In the genomic region with DNA sequence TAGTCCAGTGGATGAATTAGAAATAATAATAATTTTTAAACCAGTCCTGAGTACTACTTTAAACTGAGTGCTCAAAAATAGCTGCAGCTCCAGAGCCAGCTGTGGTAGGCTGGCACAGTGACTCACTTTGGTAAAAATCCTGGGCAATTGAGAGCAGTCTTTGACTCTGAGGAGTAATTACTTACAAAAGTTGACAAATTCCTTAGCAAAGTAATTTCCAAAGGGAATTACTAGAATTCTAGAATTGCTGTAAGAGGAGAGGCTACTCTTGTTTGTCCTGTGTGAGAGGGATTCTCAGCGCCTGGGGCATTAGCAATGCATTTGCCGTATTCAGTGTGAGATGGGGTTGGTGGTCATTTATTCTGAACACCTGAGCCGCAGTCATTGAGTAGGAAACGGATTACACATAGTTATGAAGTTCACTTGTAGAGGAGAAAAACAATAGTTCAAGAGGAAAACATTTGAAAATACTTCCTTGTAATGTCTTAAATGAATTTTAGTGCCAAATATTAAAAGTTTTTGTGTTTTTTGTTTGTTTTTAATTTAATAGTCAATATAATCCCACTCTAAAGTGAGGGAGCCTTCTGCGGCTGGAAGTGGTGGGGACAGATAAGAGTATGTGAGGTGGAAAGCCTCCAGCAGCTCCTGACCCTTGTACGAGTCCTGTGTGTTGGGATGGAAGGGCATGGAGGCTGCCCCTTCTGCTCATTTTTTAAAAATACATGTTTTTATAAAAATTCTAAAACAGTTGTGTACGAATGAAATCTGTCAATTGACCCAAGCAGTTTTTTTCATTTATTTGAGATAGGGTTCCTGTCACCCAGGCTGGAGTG, we compare ENCODE assay signal across 14 cellular contexts.
"Had no signal": no experiment of that assay in that cellular context is flagged by ENCODE, and none has a peak within 500 bp of the region (broad histone marks: within the 10 kb centered on the region; RNA-seq: fewer than 3 reads in every experiment).

No MANE protein-coding gene starts in this region.

- H3K9me3 ChIP-seq: colonic mucosa, lower lobe of right lung, psoas muscle, suprapubic skin had no signal

- H3K27me3 Mint-ChIP-seq: activated CD4-positive, alpha-beta memory T cell treated with anti-CD3 and anti-CD28 coated beads, Interleukin-2, amount 10 ng/mL, durations not matched to agents 7 days and 5 days had no signal

- H3K27ac Mint-ChIP-seq: activated CD4-positive, alpha-beta memory T cell treated with anti-CD3 and anti-CD28 coated beads, Interleukin-2, amount 10 ng/mL, durations not matched to agents 7 days and 5 days; natural killer cell had no signal

- H3K4me3 ChIP-seq: colonic mucosa, lower lobe of right lung, psoas muscle, suprapubic skin had no signal

- H3K9me3 Mint-ChIP-seq: activated CD4-positive, alpha-beta memory T cell treated with anti-CD3 and anti-CD28 coated beads, Interleukin-2, amount 10 ng/mL, durations not matched to agents 7 days and 5 days; natural killer cell had no signal

- ATAC-seq: lower lobe of right lung; natural killer cell; stimulated activated naive CD8-positive, alpha-beta T cell treated with anti-CD3 and anti-CD28 coated beads, Interleukin-15, Interleukin-2, amounts not matched to agents 100 U/mL and 50 U/mL, for 24 hours had no signal

- DNase-seq: activated CD4-positive, alpha-beta memory T cell treated with anti-CD3 and anti-CD28 coated beads, Interleukin-2, amount 10 ng/mL, durations not matched to agents 7 days and 5 days; activated CD4-positive, alpha-beta T cell treated with anti-CD3 and anti-CD28 coated beads for 1 hour; activated CD8-positive, alpha-beta memory T cell treated with anti-CD3 and anti-CD28 coated beads, Interleukin-2, amount 50 U/mL, for 4 hours; colonic mucosa; effector CD8-positive, alpha-beta T cell; hypothalamus; lower lobe of right lung; natural killer cell; nucleus accumbens; psoas muscle; stimulated activated CD4-positive, alpha-beta T cell treated with anti-CD3 and anti-CD28 coated beads, Interleukin-4, amount 100 ng/mL, for 1 hour; stimulated activated CD8-positive, alpha-beta memory T cell treated with anti-CD3 and anti-CD28 coated beads, Interleukin-4, amount 100 ng/mL, for 48 hours; stimulated activated naive CD8-positive, alpha-beta T cell treated with anti-CD3 and anti-CD28 coated beads, Interleukin-15, Interleukin-2, amounts not matched to agents 100 U/mL and 50 U/mL, for 24 hours had no signal

- H3K4me1 ChIP-seq: colonic mucosa, lower lobe of right lung, suprapubic skin had no signal

- H3K27ac ChIP-seq: colonic mucosa, lower lobe of right lung, suprapubic skin had no signal

- H3K36me3 ChIP-seq: colonic mucosa had no signal

- H3K4me3 Mint-ChIP-seq: activated CD4-positive, alpha-beta memory T cell treated with anti-CD3 and anti-CD28 coated beads, Interleukin-2, amount 10 ng/mL, durations not matched to agents 7 days and 5 days; natural killer cell had no signal

- H3K4me1 Mint-ChIP-seq: activated CD4-positive, alpha-beta memory T cell treated with anti-CD3 and anti-CD28 coated beads, Interleukin-2, amount 10 ng/mL, durations not matched to agents 7 days and 5 days had no signal

- H3K27me3 ChIP-seq: colonic mucosa, suprapubic skin had no signal
